Comparison of ENCODE assay signal across 1 cellular context in genomic region chr19:18239303-18239702, GRCh38.
TF ChIP-seq lines count a peak whose summit lies in the region.

No MANE protein-coding gene starts in this region.

TF ChIP-seq in IMR-90, 13 proteins besides CTCF, POLR2A, EP300 and RAD21:
- TF ChIP-seq MXI1 (IDR thresholded peaks at IDR 0.05; ENCODE audit: borderline replicate concordance, low read depth, low read length) = peak; percentile 92
- TF ChIP-seq RCOR1 (IDR thresholded peaks at IDR 0.05; ENCODE audit: insufficient replicate concordance, low read length) = no peak
- no peak for TF ChIP-seq CHD1 (IDR thresholded peaks at IDR 0.05; ENCODE audit: low read depth, low read length)
- no peak for TF ChIP-seq SMC3 (IDR thresholded peaks at IDR 0.05; ENCODE audit: low read depth, low read length)
- TF ChIP-seq FOS (IDR thresholded peaks at IDR 0.05; ENCODE audit: low read depth, low read length) = no peak
- TF ChIP-seq NFE2L2 (IDR thresholded peaks at IDR 0.05; ENCODE audit: low read depth, low read length) = no peak
- TF ChIP-seq, protein P1, sequence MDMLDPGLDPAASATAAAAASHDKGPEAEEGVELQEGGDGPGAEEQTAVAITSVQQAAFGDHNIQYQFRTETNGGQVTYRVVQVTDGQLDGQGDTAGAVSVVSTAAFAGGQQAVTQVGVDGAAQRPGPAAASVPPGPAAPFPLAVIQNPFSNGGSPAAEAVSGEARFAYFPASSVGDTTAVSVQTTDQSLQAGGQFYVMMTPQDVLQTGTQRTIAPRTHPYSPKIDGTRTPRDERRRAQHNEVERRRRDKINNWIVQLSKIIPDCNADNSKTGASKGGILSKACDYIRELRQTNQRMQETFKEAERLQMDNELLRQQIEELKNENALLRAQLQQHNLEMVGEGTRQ (IDR thresholded peaks at IDR 0.05; ENCODE audit: low read depth, low read length) = peak; percentile 52; the same call in 1 of the 2 replicates
- TF ChIP-seq BHLHE40 (IDR thresholded peaks at IDR 0.05; ENCODE audit: low read depth, low read length) = peak; percentile 88
